12 cellular contexts compared by ENCODE assay signal in the genomic region with DNA sequence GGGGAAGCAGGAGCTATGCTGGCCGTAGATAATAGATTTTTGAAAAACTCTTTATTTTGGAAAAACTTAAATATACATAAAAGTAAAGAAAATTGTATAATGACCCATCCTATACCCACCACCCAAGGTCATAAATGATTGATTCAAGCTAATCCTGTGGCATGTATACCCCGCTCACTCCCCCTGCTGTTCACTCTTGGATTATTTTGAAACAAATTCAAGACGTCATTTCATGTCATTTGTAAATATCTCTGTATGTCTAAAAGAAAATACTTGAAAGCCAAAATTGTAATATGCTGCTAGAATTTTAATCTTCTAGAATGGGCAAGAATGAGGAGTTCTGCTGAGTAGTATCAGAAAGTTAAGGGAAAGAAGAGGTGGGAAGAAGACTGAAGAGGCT.
A peak's percentile ranks its signal among the peaks of the same experiment; 100 is the strongest.
DNase-seq lines count a peak whose midpoint lies in the region; ATAC-seq and TF ChIP-seq lines count a peak whose summit lies in the region.
"Had no signal": no experiment of that assay in that cellular context is flagged by ENCODE, and none has a peak within 500 bp of the region (broad histone marks: within the 10 kb centered on the region; RNA-seq: fewer than 3 reads in every experiment).

No MANE protein-coding gene starts in this region.

- TF ChIP-seq CTCF in Peyer's patch (IDR thresholded peaks at IDR 0.05): peak in 4 of 6 experiments; percentile 22 to 35 (median 25)
- peak; percentile 59 for TF ChIP-seq CTCF in fibroblast of mammary gland (conservative IDR thresholded peaks at IDR 0.05; ENCODE audit: control insufficient read depth, insufficient read depth, low read depth, low read length)
- TF ChIP-seq CTCF in gastrocnemius medialis (IDR thresholded peaks at IDR 0.05 in 4 of 5, conservative IDR thresholded peaks at IDR 0.05 in 1 of 5): peak in 4 of 5 experiments; percentile 21 to 33 (median 26)

- H3K9me3 ChIP-seq in Peyer's patch (no peaks in the 10 kb centered on the region), gastrocnemius medialis (no peaks in the 10 kb centered on the region)

- no peak overlapping the region for H3K4me3 ChIP-seq in Peyer's patch
- H3K4me3 ChIP-seq in fibroblast of mammary gland (ENCODE audit: control insufficient read depth, low read depth, low read length): no peak overlapping the region
- no peak overlapping the region for H3K4me3 ChIP-seq in gastrocnemius medialis

- H3K27ac ChIP-seq in Peyer's patch (no peak overlapping the region), gastrocnemius medialis (peak overlapping the region; percentile 53 to 79 (median 70))

- DNase-seq in NCI-H146 (lab: John Stamatoyannopoulos, UW) (peak; percentile 2), NCI-H146 treated with DMSO at 0.1 percent for 48 hours (lab: John Stamatoyannopoulos, UW; ENCODE audit: unreplicated experiment) (no peak), Peyer's patch (no peak), fibroblast of mammary gland (ENCODE audit: low read depth) (peak; percentile 43), gastrocnemius medialis (no peak), NCI-H2227 treated with DMSO at 0.1 percent for 48 hours (lab: John Stamatoyannopoulos, UW) (no peak), SKM-1 (lab: John Stamatoyannopoulos, UW; ENCODE audit: unreplicated experiment) (no peak), NCI-H526 treated with DMSO at 0.1 percent for 48 hours (lab: John Stamatoyannopoulos, UW) (no peak)
- DNase-seq: activated CD4-positive, alpha-beta T cell treated with anti-CD3 and anti-CD28 coated beads, Interleukin-2, amount 50 U/mL, for 1 hour; effector memory CD8-positive, alpha-beta T cell; nucleus accumbens had no signal

- no peaks in the 10 kb centered on the region for H3K4me1 ChIP-seq in Peyer's patch
- H3K4me1 ChIP-seq in gastrocnemius medialis: peaks cover 30 to 69% of the 10 kb centered on the region in 2 donors

- no peak for ATAC-seq in gastrocnemius medialis
- ATAC-seq: effector memory CD8-positive, alpha-beta T cell; stimulated activated effector memory CD8-positive, alpha-beta T cell treated with anti-CD3 and anti-CD28 coated beads, Interleukin-12 subunit alpha, Interleukin-12 subunit beta, amount 100 ng/mL, for 72 hours had no signal

- H3K27me3 ChIP-seq in Peyer's patch (no peaks in the 10 kb centered on the region), gastrocnemius medialis (no peaks in the 10 kb centered on the region)

- intact Hi-C loops in gastrocnemius medialis (cut with DNase I; ENCODE audit: low total_unique reads): no loop called here

- H3K36me3 ChIP-seq in Peyer's patch (no peaks in the 10 kb centered on the region), gastrocnemius medialis (no peaks in the 10 kb centered on the region)

- TF ChIP-seq POLR2A in Peyer's patch (IDR thresholded peaks at IDR 0.05) (no peak), gastrocnemius medialis (IDR thresholded peaks at IDR 0.05) (no peak)

- in situ Hi-C loops in gastrocnemius medialis (cut with MboI; ENCODE audit: low sequenced_read_pairs in 4 of 4): no loop called here

Comparison
In these comparisons a context has a peak if more than half of its experiments do, and no peak if none do; other contexts are left out.
1. DNase-seq: peak in NCI-H146 (single experiment) and fibroblast of mammary gland (single experiment); none in NCI-H146 treated with DMSO at 0.1 percent for 48 hours (single experiment), Peyer's patch (0 of 3), gastrocnemius medialis (0 of 2), NCI-H2227 treated with DMSO at 0.1 percent for 48 hours (single experiment), SKM-1 (single experiment) and NCI-H526 treated with DMSO at 0.1 percent for 48 hours (single experiment).
2. H3K27ac ChIP-seq: peak in gastrocnemius medialis (4 of 4); none in Peyer's patch (0 of 4).
3. Peak in every context shown above with its lines, with median percentiles within 50 percentile points of each other: CTCF ChIP-seq.